Comparison of ENCODE assay signal across 13 cellular contexts in the genomic region with DNA sequence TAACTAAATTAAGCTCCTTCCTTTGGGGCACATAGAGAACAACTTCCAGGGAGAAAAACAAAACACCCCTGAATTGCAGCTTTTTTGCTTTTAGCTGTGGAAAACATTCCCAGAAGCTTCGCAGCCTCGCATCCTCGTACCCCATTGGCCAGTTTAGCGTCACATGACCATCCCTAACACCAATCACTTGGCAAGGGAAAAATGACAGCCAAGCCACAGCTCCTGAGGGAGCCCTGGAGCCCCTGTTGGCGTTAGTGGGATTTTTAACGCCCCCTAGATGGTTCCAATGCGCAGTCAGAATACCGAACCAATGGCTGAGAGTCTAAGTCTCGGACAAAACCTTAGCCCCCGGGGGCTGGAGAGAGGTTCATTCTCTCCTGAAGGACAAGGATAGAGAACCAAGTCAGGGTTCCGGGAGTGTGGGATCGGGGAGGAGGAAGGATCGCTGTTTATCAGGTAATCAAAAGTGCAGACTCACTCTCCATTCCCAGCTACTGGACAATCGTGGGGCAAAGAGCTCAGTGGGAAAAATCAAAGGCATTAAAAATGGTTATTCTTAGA.
DNase-seq lines count a peak whose midpoint lies in the region; ATAC-seq and TF ChIP-seq lines count a peak whose summit lies in the region.
"Had no signal": no experiment of that assay in that cellular context is flagged by ENCODE, and none has a peak within 500 bp of the region (broad histone marks: within the 10 kb centered on the region; RNA-seq: fewer than 3 reads in every experiment).

No MANE protein-coding gene starts in this region.

- peak overlapping the region; percentile 87 for H3K27ac ChIP-seq in Panc1 (ENCODE audit: low read length)
- peak overlapping the region; percentile 83 for H3K27ac ChIP-seq in psoas muscle
- H3K27ac ChIP-seq: foreskin keratinocyte had no signal

- H3K9me3 ChIP-seq in Panc1 (ENCODE audit: control insufficient read depth, insufficient read depth, low read depth, low read length) (no peaks in the 10 kb centered on the region), psoas muscle (no peaks in the 10 kb centered on the region), mucosa of descending colon (no peaks in the 10 kb centered on the region)

- TF ChIP-seq CTCF in Panc1 (IDR thresholded peaks at IDR 0.05) (no peak; the same call in 1 of the 2 replicates), psoas muscle (IDR thresholded peaks at IDR 0.05) (no peak), mucosa of descending colon (IDR thresholded peaks at IDR 0.05) (no peak)

- POLR2A ChIA-PET in Panc1 (lab: Charles Lee): no interaction called here

- 89 to 95% (median 92%) methylated on average over 14 of the region's 14 CpGs for WGBS in psoas muscle, 3 donors

- in situ Hi-C loops in Panc1 (cut with HindIII; ENCODE audit: low pct_unique_long_range_greater_than_20kb, low sequenced_read_pairs): no loop called here
- in situ Hi-C loops in KBM-7 (cut with MboI; ENCODE audit: low pct_unique_long_range_greater_than_20kb, low sequenced_read_pairs): no loop called here

- peak; percentile 74 for ATAC-seq in Panc1
- ATAC-seq in psoas muscle: no peak
- no peak for ATAC-seq in mucosa of descending colon
- no peak for ATAC-seq in HG02884 (IDR thresholded peaks at IDR 0.05; ENCODE audit: unreplicated experiment)
- ATAC-seq: activated CD8-positive, alpha-beta memory T cell treated with anti-CD3 and anti-CD28 coated beads, Interleukin-2, amount 10 ng/mL, durations not matched to agents 7 days and 5 days; foreskin keratinocyte had no signal

- CTCF ChIA-PET in Panc1 (lab: Charles Lee): no interaction called here

- peak overlapping the region; percentile 37 to 48 for H3K4me3 ChIP-seq in Panc1 (ENCODE audit: low read depth in 2 of 2, low read length in 2 of 2)
- H3K4me3 ChIP-seq in psoas muscle: no peak overlapping the region
- H3K4me3 ChIP-seq in mucosa of descending colon: no peak overlapping the region

- H3K36me3 ChIP-seq in Panc1 (ENCODE audit: control insufficient read depth, insufficient read depth, low read length): no peaks in the 10 kb centered on the region
- H3K36me3 ChIP-seq in psoas muscle (ENCODE audit: insufficient read depth in 1 of 2, low read depth in 1 of 2): no peaks in the 10 kb centered on the region
- H3K36me3 ChIP-seq in mucosa of descending colon (ENCODE audit: low read depth): no peaks in the 10 kb centered on the region

- no TSS peak for BruUV-seq in Panc1 (replicated peaks; lab: Mats Ljungman, UMichigan)

- peak; percentile 66 for DNase-seq in DMS114 treated with DMSO at 0.1 percent for 48 hours (lab: John Stamatoyannopoulos, UW; ENCODE audit: unreplicated experiment)
- DNase-seq in Panc1 (ENCODE audit: low read depth, low spot score): no peak
- peak; percentile 84 for DNase-seq in glomerular visceral epithelial cell (ENCODE audit: extremely low spot score)
- no peak for DNase-seq in psoas muscle
- DNase-seq in mucosa of descending colon: no peak
- DNase-seq in KBM-7: no peak
- no peak for DNase-seq in DMS153 treated with DMSO at 0.1 percent for 48 hours (lab: John Stamatoyannopoulos, UW; ENCODE audit: unreplicated experiment)
- DNase-seq: activated CD8-positive, alpha-beta memory T cell treated with anti-CD3 and anti-CD28 coated beads, Interleukin-2, amount 10 ng/mL, durations not matched to agents 7 days and 5 days; DMS 273 treated with DMSO at 0.1 percent for 48 hours; foreskin keratinocyte; NCI-H2081; stimulated activated CD4-positive, alpha-beta T cell treated with anti-CD3 and anti-CD28 coated beads, Interleukin-4, amount 100 ng/mL, for 24 hours had no signal

- intact Hi-C loops in Panc1 (cut with micrococcal nuclease; ENCODE audit: unreplicated experiment) (no loop called here), psoas muscle (cut with DNase I) (loop anchor here in 1 of 2 donors (5.0 kb wide), 1 partner anchor 82 kb away; no protein-coding TSS in a partner anchor), mucosa of descending colon (cut with DNase I, micrococcal nuclease) (no loop called here)

- H3K4me1 ChIP-seq in Panc1 (ENCODE audit: control insufficient read depth, insufficient read depth, low read length) (peaks cover 20% of the 10 kb centered on the region), psoas muscle (peaks cover 37% of the 10 kb centered on the region), mucosa of descending colon (ENCODE audit: low read depth) (peaks cover 6% of the 10 kb centered on the region)

- H3K27me3 ChIP-seq in Panc1 (ENCODE audit: control insufficient read depth, insufficient read depth, low read length): no peaks in the 10 kb centered on the region
- no peaks in the 10 kb centered on the region for H3K27me3 ChIP-seq in psoas muscle (ENCODE audit: insufficient read depth in 3 of 3, low read length in 2 of 3)
- H3K27me3 ChIP-seq: foreskin keratinocyte had no signal

Comparison
In these comparisons a context has a peak if more than half of its experiments do, and no peak if none do; other contexts are left out.
1. DNase-seq: peak in DMS114 treated with DMSO at 0.1 percent for 48 hours (single experiment) and glomerular visceral epithelial cell (single experiment); none in Panc1 (single experiment), psoas muscle (0 of 2), mucosa of descending colon (0 of 3), KBM-7 (single experiment) and DMS153 treated with DMSO at 0.1 percent for 48 hours (single experiment).
2. H3K4me3 ChIP-seq: peak in Panc1 (2 of 2); none in psoas muscle (single experiment) and mucosa of descending colon (single experiment).